ENCODE assay signal across 8 cellular contexts in genomic region chr7:87154166-87154565, GRCh38. TPM values are rescaled to one million over a fixed set of nuclear protein-coding genes. Genes with fewer than 3 reads are reported as not detected.
DNase-seq lines count a peak whose midpoint lies in the region; ATAC-seq and TF ChIP-seq lines count a peak whose summit lies in the region.

No MANE protein-coding gene starts in this region.

- no peak overlapping the region for H3K27ac ChIP-seq in CD8-positive, alpha-beta T cell (ENCODE audit: low read depth, low read length)
- H3K27ac ChIP-seq in duodenal mucosa (ENCODE audit: low read depth, low read length): no peak overlapping the region
- peak overlapping the region; percentile 84 for H3K27ac ChIP-seq in osteoblast (ENCODE audit: low read depth, low read length)

- H3K4me3 Mint-ChIP-seq in CD8-positive, alpha-beta T cell: peak overlapping the region; percentile 99

- peak overlapping the region; percentile 94 for H3K4me2 ChIP-seq in osteoblast (ENCODE audit: insufficient read depth, low read length)

- peaks cover 44% of the 10 kb centered on the region for H3K4me1 ChIP-seq in CD8-positive, alpha-beta T cell (ENCODE audit: insufficient read depth, low read length)
- peaks cover 21 to 46% of the 10 kb centered on the region in 2 donors for H3K4me1 ChIP-seq in duodenal mucosa (ENCODE audit: control insufficient read depth in 1 of 2, insufficient read depth in 2 of 2, low read length in 2 of 2)
- peaks cover 42% of the 10 kb centered on the region for H3K4me1 ChIP-seq in osteoblast (ENCODE audit: insufficient read depth, low read length)

- H3K4me1 Mint-ChIP-seq in CD8-positive, alpha-beta T cell (ENCODE audit: low read depth): peaks cover 62% of the 10 kb centered on the region

- no peak for DNase-seq in CD8-positive, alpha-beta T cell
- DNase-seq in MG63 (no peak), osteoblast (ENCODE audit: insufficient read length, low spot score, missing footprints) (no peak), posterior cingulate gyrus (no peak), midbrain (lab: John Stamatoyannopoulos, UW) (no peak)
- DNase-seq in activated CD4-positive, CD25-positive, alpha-beta regulatory T cell (lab: John Stamatoyannopoulos, UW): no peak

- no peak overlapping the region for H3K4me3 ChIP-seq in CD8-positive, alpha-beta T cell (ENCODE audit: low read depth, low read length)
- peak overlapping the region; percentile 78 for H3K4me3 ChIP-seq in MG63
- peak overlapping the region; percentile 83 to 94 for H3K4me3 ChIP-seq in duodenal mucosa (ENCODE audit: low read depth in 1 of 2, low read length in 2 of 2)
- peak overlapping the region; percentile 90 for H3K4me3 ChIP-seq in osteoblast (ENCODE audit: insufficient read depth, low read length)

- H3K27me3 ChIP-seq in CD8-positive, alpha-beta T cell (ENCODE audit: insufficient read depth, low read length): no peaks in the 10 kb centered on the region
- H3K27me3 ChIP-seq in MG63: no peaks in the 10 kb centered on the region
- no peaks in the 10 kb centered on the region for H3K27me3 ChIP-seq in duodenal mucosa (ENCODE audit: control insufficient read depth in 1 of 2, insufficient read depth in 2 of 2, low read length in 2 of 2)
- no peaks in the 10 kb centered on the region for H3K27me3 ChIP-seq in osteoblast (ENCODE audit: insufficient read depth, low read length)

- no peaks in the 10 kb centered on the region for H3K36me3 ChIP-seq in CD8-positive, alpha-beta T cell (ENCODE audit: insufficient read depth, low read length)
- H3K36me3 ChIP-seq in MG63 (peaks cover 12% of the 10 kb centered on the region), duodenal mucosa (ENCODE audit: control insufficient read depth in 1 of 2, insufficient read depth in 2 of 2, low read length in 2 of 2) (no peaks in the 10 kb centered on the region), osteoblast (ENCODE audit: insufficient read depth, low read length) (no peaks in the 10 kb centered on the region)

- CTCF ChIA-PET in CD8-positive, alpha-beta T cell (lab: Charles Lee): interaction anchor here (0.7 to 5.0 kb wide), 5 partner anchors 13 to 82 kb away, joined by 3 to 26 read pairs (median 4); partner anchors contain the start of gene TMEM243

- H4K20me1 ChIP-seq in osteoblast (ENCODE audit: insufficient read depth, low read length): peaks cover 27% of the 10 kb centered on the region

- TF ChIP-seq CTCF in CD8-positive, alpha-beta T cell (IDR thresholded peaks at IDR 0.05): no peak
- no peak for TF ChIP-seq CTCF in osteoblast (IDR thresholded peaks at IDR 0.05; ENCODE audit: extremely low read depth, low read depth, low read length)

- peaks cover 28% of the 10 kb centered on the region for H3K36me3 Mint-ChIP-seq in CD8-positive, alpha-beta T cell

- intact Hi-C loops in CD8-positive, alpha-beta T cell (cut with DNase I, micrococcal nuclease): loop anchor here in 1 of 2 experiments (5.0 kb wide), 2 partner anchors 723 to 778 kb away; partner anchors contain the start of genes ADAM22, DBF4 and SLC25A40
- intact Hi-C loops in posterior cingulate gyrus (cut with DNase I): loop anchor here (5.0 to 10.0 kb wide), 2 partner anchors 63 to 191 kb away; partner anchors contain the start of genes CROT and TMEM243

- peak overlapping the region; percentile 45 to 92 for H3K9ac ChIP-seq in duodenal mucosa (ENCODE audit: low read depth in 1 of 2, low read length in 2 of 2)

- H3K27me3 Mint-ChIP-seq in CD8-positive, alpha-beta T cell (ENCODE audit: low read depth): no peaks in the 10 kb centered on the region

- H3K79me2 ChIP-seq in osteoblast (ENCODE audit: insufficient read depth, low read length): peaks cover 62% of the 10 kb centered on the region

- POLR2A ChIA-PET in CD8-positive, alpha-beta T cell (lab: Charles Lee): interaction anchor here (1.3 to 6.9 kb wide), 7 partner anchors 10 to 95 kb away, joined by 4 to 112 read pairs (median 6); partner anchors contain the start of genes ELAPOR2 and TMEM243

- H3K27ac Mint-ChIP-seq in CD8-positive, alpha-beta T cell: peak overlapping the region; percentile 37

- H2AFZ ChIP-seq in osteoblast (ENCODE audit: low read length): no peak overlapping the region

- no peak for ATAC-seq in CD8-positive, alpha-beta T cell
- ATAC-seq in GM21381 (IDR thresholded peaks at IDR 0.05; ENCODE audit: unreplicated experiment): no peak

- no peaks in the 10 kb centered on the region for H3K9me3 ChIP-seq in CD8-positive, alpha-beta T cell (ENCODE audit: low read length)
- H3K9me3 ChIP-seq in MG63: no peaks in the 10 kb centered on the region
- H3K9me3 ChIP-seq in duodenal mucosa (ENCODE audit: control insufficient read depth in 1 of 2, low read length in 2 of 2): no peaks in the 10 kb centered on the region
- H3K9me3 ChIP-seq in osteoblast (ENCODE audit: low read depth, low read length): no peaks in the 10 kb centered on the region

- no peaks in the 10 kb centered on the region for H3K9me3 Mint-ChIP-seq in CD8-positive, alpha-beta T cell

RNA-seq across cellular contexts. Expression of gene DMTF1, which starts 1.9 kb away (rescaled TPM):
- 100 to 1,000 TPM in 1 of 2 experiments, 10 to 100 TPM in 1; 97.9 to 103 TPM for total RNA-seq in CD8-positive, alpha-beta T cell
- 11.2 and 18.6 TPM in 2 replicates for total RNA-seq in MG63 (2014; rRNA removed; shearing (Covaris generic); ENCODE audit: low replicate concordance)
- 70.6 and 77.5 TPM in 2 replicates for total RNA-seq in osteoblast
